Comparison of ENCODE assay signal across 27 cellular contexts in genomic region chr12:26001530-26001929, GRCh38. TPM values are rescaled to one million over a fixed set of nuclear protein-coding genes. Genes with fewer than 3 reads are reported as not detected.
DNase-seq lines count a peak whose midpoint lies in the region; ATAC-seq, FAIRE-seq and TF ChIP-seq lines count a peak whose summit lies in the region.
"Had no signal": no experiment of that assay in that cellular context is flagged by ENCODE, and none has a peak within 500 bp of the region (broad histone marks: within the 10 kb centered on the region; RNA-seq: fewer than 3 reads in every experiment).

No MANE protein-coding gene starts in this region.

- no peak for TF ChIP-seq EP300 in neural cell (conservative IDR thresholded peaks at IDR 0.05; ENCODE audit: poor library complexity, severe bottlenecking)

- TF ChIP-seq CTCF in cardiac muscle cell (IDR thresholded peaks at IDR 0.05; ENCODE audit: low read depth, low read length) (no peak), right atrium auricular region (IDR thresholded peaks at IDR 0.05) (no peak), Loucy (conservative IDR thresholded peaks at IDR 0.05; ENCODE audit: low read length) (peak; percentile 47), brain microvascular endothelial cell (IDR thresholded peaks at IDR 0.05; ENCODE audit: low read depth, low read length, missing control alignments) (peak; percentile 19), neural cell (IDR thresholded peaks at IDR 0.05; ENCODE audit: poor library complexity, severe bottlenecking) (peak; percentile 16)

- no peak for TF ChIP-seq POLR2A in GM12891 (IDR thresholded peaks at IDR 0.05; ENCODE audit: low read depth, low read length)

- H3K27me3 ChIP-seq in cardiac muscle cell (no peaks in the 10 kb centered on the region), right atrium auricular region (no peaks in the 10 kb centered on the region), Loucy (ENCODE audit: insufficient read depth, low read length, poor library complexity, severe bottlenecking) (no peaks in the 10 kb centered on the region), brain microvascular endothelial cell (replicated peaks) (no peaks in the 10 kb centered on the region), neural cell (ENCODE audit: insufficient read depth, low read depth, low read length) (no peaks in the 10 kb centered on the region)
- H3K27me3 ChIP-seq: breast epithelium, neural progenitor cell, Peyer's patch, SJCRH30, vagina had no signal

- H3K4me2 ChIP-seq in Loucy (ENCODE audit: low read depth, low read length, poor library complexity, severe bottlenecking) (no peak overlapping the region), neural cell (ENCODE audit: low read length) (no peak overlapping the region)
- H3K4me2 ChIP-seq: neural progenitor cell had no signal

- TF ChIP-seq RAD21 in neural cell (conservative IDR thresholded peaks at IDR 0.05), result peak; percentile 17

- H3K27ac ChIP-seq in cardiac muscle cell, result peak overlapping the region; percentile 37
- no peak overlapping the region for H3K27ac ChIP-seq in right atrium auricular region
- H3K27ac ChIP-seq in brain microvascular endothelial cell, result no peak overlapping the region
- no peak overlapping the region for H3K27ac ChIP-seq in neural cell (ENCODE audit: low read length)
- H3K27ac ChIP-seq: breast epithelium, coronary artery, GM23248, lower lobe of right lung, neural progenitor cell, Peyer's patch, SJCRH30, thoracic aorta, vagina had no signal

- no peaks in the 10 kb centered on the region for H3K36me3 ChIP-seq in cardiac muscle cell
- no peaks in the 10 kb centered on the region for H3K36me3 ChIP-seq in right atrium auricular region
- 0 out of 2 replicates have a peak, but pooled peaks cover 3% of the 10 kb centered on the region for H3K36me3 ChIP-seq in Loucy (ENCODE audit: insufficient read depth, low read length)
- no peaks in the 10 kb centered on the region for H3K36me3 ChIP-seq in brain microvascular endothelial cell (replicated peaks)
- H3K36me3 ChIP-seq in neural cell (ENCODE audit: insufficient read depth, low read length), result no peaks in the 10 kb centered on the region
- H3K36me3 ChIP-seq: breast epithelium, lower lobe of right lung, Peyer's patch, SJCRH30, thoracic aorta, vagina had no signal

- no peak for FAIRE-seq in GM12891 (lab: Jason Lieb, UNC)

- no peak for ATAC-seq in GM21447 (IDR thresholded peaks at IDR 0.05; ENCODE audit: unreplicated experiment)
- ATAC-seq: activated T-cell treated with anti-CD3 and anti-CD28 coated beads, Interleukin-2, amount 50 U/mL, for 4 hours; sciatic nerve had no signal

- H3F3A ChIP-seq in Loucy (ENCODE audit: low read depth), result no peaks in the 10 kb centered on the region
- H3F3A ChIP-seq in neural cell (ENCODE audit: insufficient read depth, low read length, poor library complexity, severe bottlenecking), result no peaks in the 10 kb centered on the region

- no peaks in the 10 kb centered on the region for H3K9me2 ChIP-seq in Loucy (replicated peaks; ENCODE audit: low read depth, low read length)
- no peaks in the 10 kb centered on the region for H3K9me2 ChIP-seq in neural cell (ENCODE audit: insufficient read depth, low read length)

- H3K4me1 ChIP-seq in cardiac muscle cell (ENCODE audit: low read depth), result peaks cover 11% of the 10 kb centered on the region
- H3K4me1 ChIP-seq in right atrium auricular region, result peaks cover 0 to 7% of the 10 kb centered on the region in 2 donors
- H3K4me1 ChIP-seq in Loucy (ENCODE audit: insufficient read depth, low read length, poor library complexity, severe bottlenecking), result no peaks in the 10 kb centered on the region
- H3K4me1 ChIP-seq: breast epithelium, Peyer's patch had no signal

- H3K4me3 ChIP-seq in cardiac muscle cell, result no peak overlapping the region
- H3K4me3 ChIP-seq in right atrium auricular region, result no peak overlapping the region
- H3K4me3 ChIP-seq in Loucy (ENCODE audit: low read length, poor library complexity, severe bottlenecking), result no peak overlapping the region
- no peak overlapping the region for H3K4me3 ChIP-seq in brain microvascular endothelial cell (ENCODE audit: low read depth, low read length)
- no peak overlapping the region for H3K4me3 ChIP-seq in neural cell (ENCODE audit: low read length)
- H3K4me3 ChIP-seq: breast epithelium, coronary artery, GM23248, lower lobe of right lung, neural progenitor cell, Peyer's patch, SJCRH30, thoracic aorta, vagina had no signal

- no peaks in the 10 kb centered on the region for H3K9me3 ChIP-seq in cardiac muscle cell (ENCODE audit: low read depth)
- peaks cover 6 to 11% of the 10 kb centered on the region in 2 donors for H3K9me3 ChIP-seq in right atrium auricular region
- no peaks in the 10 kb centered on the region for H3K9me3 ChIP-seq in Loucy (ENCODE audit: insufficient read depth, low read depth, low read length)
- no peaks in the 10 kb centered on the region for H3K9me3 ChIP-seq in neural cell (ENCODE audit: low read length)
- H3K9me3 ChIP-seq: lower lobe of right lung, Peyer's patch, SJCRH30, thoracic aorta, vagina had no signal

- H3K79me2 ChIP-seq in Loucy (ENCODE audit: insufficient read depth, low read length) (no peaks in the 10 kb centered on the region), neural cell (replicated peaks; ENCODE audit: insufficient read depth, low read length) (peaks cover 20% of the 10 kb centered on the region)

- H4K20me1 ChIP-seq in Loucy (ENCODE audit: insufficient read depth, low read length, poor library complexity, severe bottlenecking), result no peaks in the 10 kb centered on the region
- H4K20me1 ChIP-seq in neural cell (ENCODE audit: insufficient read depth), result no peaks in the 10 kb centered on the region

- H2AFZ ChIP-seq in Loucy (ENCODE audit: low read length), result no peak overlapping the region
- H2AFZ ChIP-seq in neural cell (ENCODE audit: low read depth, low read length), result no peak overlapping the region
- H2AFZ ChIP-seq: GM23248, neural progenitor cell had no signal

- in situ Hi-C loops in brain microvascular endothelial cell (cut with HindIII; ENCODE audit: low pct_ligation_motif_present, low sequenced_read_pairs), result loop anchor here (25.0 kb wide), 1 partner anchor 564 kb away; no protein-coding TSS in a partner anchor

- H3K9ac ChIP-seq in Loucy (ENCODE audit: low read depth, low read length, poor library complexity, severe bottlenecking) (no peak overlapping the region), neural cell (ENCODE audit: low read length) (no peak overlapping the region)
- H3K9ac ChIP-seq: GM23248, neural progenitor cell had no signal

- no peak for DNase-seq in cardiac muscle cell (ENCODE audit: low read depth in 1 of 2, low spot score in 1 of 2)
- no peak for DNase-seq in right atrium auricular region (ENCODE audit: low spot score)
- no peak for DNase-seq in brain microvascular endothelial cell
- no peak for DNase-seq in hypothalamus (lab: John Stamatoyannopoulos, UW)
- no peak for DNase-seq in GM12891 (ENCODE audit: insufficient read length, low spot score)
- DNase-seq: activated CD4-positive, alpha-beta T cell treated with anti-CD3 and anti-CD28 coated beads, Interleukin-2, amount 10 ng/mL, durations not matched to agents 24 days and 14 days; activated T-cell treated with anti-CD3 and anti-CD28 coated beads, Interleukin-2, amount 50 U/mL, for 4 hours; C1 segment of cervical spinal cord; Calu3; GM23248; Kasumi-1; lower lobe of right lung; NCI-H1092 treated with DMSO at 0.1 percent for 48 hours; NCI-H1930; NCI-H226; Peyer's patch; SJCRH30; stimulated activated naive CD4-positive, alpha-beta T cell treated with Interleukin-2 at 50 U/mL for 16 hours had no signal

TF ChIP-seq in neural cell, 6 proteins besides CTCF, POLR2A, EP300 and RAD21 (continues in another document):
- TF ChIP-seq POLR2AphosphoS5 (IDR thresholded peaks at IDR 0.05) (no peak), EZH2 (IDR thresholded peaks at IDR 0.05; ENCODE audit: borderline replicate concordance, insufficient read depth, low read length, poor library complexity, severe bottlenecking) (no peak), TAF1 (IDR thresholded peaks at IDR 0.05; ENCODE audit: low read depth) (no peak), MXI1 (conservative IDR thresholded peaks at IDR 0.05; ENCODE audit: poor library complexity, severe bottlenecking) (no peak)

TF ChIP-seq in GM12891, 5 proteins besides CTCF, POLR2A, EP300 and RAD21:
- TF ChIP-seq POLR2AphosphoS5 (IDR thresholded peaks at IDR 0.05; ENCODE audit: low read depth, low read length), result no peak
- TF ChIP-seq POU2F2 (IDR thresholded peaks at IDR 0.05; ENCODE audit: low read depth, low read length), result no peak
- TF ChIP-seq TAF1 (IDR thresholded peaks at IDR 0.05; ENCODE audit: low read depth, low read length), result no peak
- TF ChIP-seq SPI1 (IDR thresholded peaks at IDR 0.05; ENCODE audit: low read depth, low read length), result no peak
- TF ChIP-seq PAX5 (IDR thresholded peaks at IDR 0.05; ENCODE audit: insufficient read depth, low read length, severe bottlenecking), result no peak
TF ChIP-seq in GM12891: peak in this region for 0.

RNA-seq across cellular contexts. Expression of gene RASSF8, which starts 43.0 kb away (rescaled TPM):
- total RNA-seq in cardiac muscle cell (30.6 and 56.4 TPM in 2 replicates), right atrium auricular region (10 to 100 TPM; 44.4 to 67.4 TPM)
- polyA plus RNA-seq in cardiac muscle cell (25.2 and 28.7 TPM in 2 replicates), neural cell (8.3 and 11.4 TPM in 2 replicates)
- 31.4 and 34.4 TPM in 2 replicates for polyA minus RNA-seq in neural cell
- 0.08 TPM for polyA plus RNA-seq in GM12891 (2012; ENCODE audit: low read depth, missing spikeins)

Comparison
In these comparisons a context has a peak if more than half of its experiments do, and no peak if none do; other contexts are left out.
1. CTCF ChIP-seq: peak in Loucy (single experiment), brain microvascular endothelial cell (single experiment) and neural cell (single experiment); none in cardiac muscle cell (single experiment) and right atrium auricular region (0 of 2).